In the genomic region with DNA sequence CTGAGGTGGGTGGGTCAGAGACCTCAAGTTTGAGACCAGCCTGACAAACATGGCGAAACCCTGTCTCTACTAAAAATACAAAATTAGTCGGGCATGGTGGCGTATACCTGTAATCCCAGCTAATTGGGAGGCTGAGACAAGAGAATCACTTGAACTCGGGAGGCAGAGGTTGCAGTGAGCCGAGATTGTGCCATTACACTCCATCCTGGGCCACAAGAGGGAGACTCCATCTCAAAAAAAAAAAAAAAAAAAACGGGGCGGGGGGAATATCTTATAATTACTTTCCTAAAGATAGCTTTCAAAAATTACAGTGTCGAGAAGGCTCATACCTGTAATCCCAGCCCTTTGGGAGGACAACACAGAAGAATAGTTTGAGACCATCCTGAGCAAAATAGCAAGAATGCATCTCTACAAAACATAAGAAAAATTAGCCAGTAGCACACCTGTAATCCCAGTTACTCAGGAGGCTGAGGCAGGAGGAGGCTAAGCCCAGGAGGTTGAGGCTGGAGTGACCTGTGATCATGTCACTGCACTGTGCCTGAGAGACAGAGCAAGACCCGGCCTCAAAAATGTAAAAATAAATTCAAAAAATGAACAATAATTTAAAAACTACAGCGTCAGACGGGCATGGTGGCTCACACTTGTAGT, we compare ENCODE assay signal across 1 cellular context.
TF ChIP-seq lines count a peak whose summit lies in the region.

No MANE protein-coding gene starts in this region.

TF ChIP-seq in A549, 52 proteins besides CTCF, POLR2A, EP300 and RAD21 (continued from another document):
- TF ChIP-seq, protein P1, sequence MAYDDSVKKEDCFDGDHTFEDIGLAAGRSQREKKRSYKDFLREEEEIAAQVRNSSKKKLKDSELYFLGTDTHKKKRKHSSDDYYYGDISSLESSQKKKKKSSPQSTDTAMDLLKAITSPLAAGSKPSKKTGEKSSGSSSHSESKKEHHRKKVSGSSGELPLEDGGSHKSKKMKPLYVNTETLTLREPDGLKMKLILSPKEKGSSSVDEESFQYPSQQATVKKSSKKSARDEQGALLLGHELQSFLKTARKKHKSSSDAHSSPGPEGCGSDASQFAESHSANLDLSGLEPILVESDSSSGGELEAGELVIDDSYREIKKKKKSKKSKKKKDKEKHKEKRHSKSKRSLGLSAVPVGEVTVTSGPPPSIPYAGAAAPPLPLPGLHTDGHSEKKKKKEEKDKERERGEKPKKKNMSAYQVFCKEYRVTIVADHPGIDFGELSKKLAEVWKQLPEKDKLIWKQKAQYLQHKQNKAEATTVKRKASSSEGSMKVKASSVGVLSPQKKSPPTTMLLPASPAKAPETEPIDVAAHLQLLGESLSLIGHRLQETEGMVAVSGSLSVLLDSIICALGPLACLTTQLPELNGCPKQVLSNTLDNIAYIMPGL (CRISPR knock-in tag; IDR thresholded peaks at IDR 0.05; ENCODE audit: borderline replicate concordance) = no peak
- no peak for TF ChIP-seq EHF (CRISPR knock-in tag; IDR thresholded peaks at IDR 0.05)
- no peak for TF ChIP-seq JUNB (IDR thresholded peaks at IDR 0.05)
- no peak for TF ChIP-seq EHMT2 (IDR thresholded peaks at IDR 0.05; ENCODE audit: low read depth)
TF ChIP-seq in A549: peak in this region for 1.
